Comparison of ENCODE assay signal across 9 cellular contexts in the genomic region with DNA sequence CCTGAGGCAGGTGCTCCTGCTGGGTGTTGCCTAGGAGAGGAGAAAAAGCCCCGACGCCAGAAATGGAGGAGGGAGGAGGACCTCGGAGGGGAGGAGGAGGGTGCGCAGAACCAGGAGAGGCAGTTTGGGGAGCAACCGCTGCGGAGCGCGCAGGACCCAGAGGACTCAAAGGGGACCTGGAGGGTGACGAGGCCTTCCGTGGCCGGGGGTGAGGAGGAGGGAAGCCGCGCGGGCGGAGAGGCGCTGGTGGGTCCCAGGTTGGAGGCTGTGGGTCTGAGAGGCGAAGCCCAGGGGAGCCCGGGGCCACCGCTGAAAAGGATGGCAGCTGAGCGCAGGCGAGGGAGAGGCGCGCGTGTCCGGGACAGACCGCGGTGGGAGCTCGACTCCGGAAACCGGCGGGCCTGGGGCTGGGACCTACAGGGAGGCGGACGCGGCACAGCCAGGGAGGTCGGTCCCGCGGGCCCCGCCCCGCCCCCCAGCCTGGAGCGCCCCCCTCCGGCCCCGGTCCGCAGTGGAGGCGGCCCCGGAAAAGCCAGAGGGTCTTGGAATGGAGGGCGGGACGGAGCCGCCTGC. TPM values are rescaled to one million over a fixed set of nuclear protein-coding genes. Genes with fewer than 3 reads are reported as not detected.
A peak's percentile ranks its signal among the peaks of the same experiment; 100 is the strongest.
DNase-seq lines count a peak whose midpoint lies in the region; ATAC-seq, FAIRE-seq and TF ChIP-seq lines count a peak whose summit lies in the region.
"Had no signal": no experiment of that assay in that cellular context is flagged by ENCODE, and none has a peak within 500 bp of the region (broad histone marks: within the 10 kb centered on the region; RNA-seq: fewer than 3 reads in every experiment).

No MANE protein-coding gene starts in this region.

- H3K9me3 Mint-ChIP-seq in H9: no peaks in the 10 kb centered on the region
- H3K9me3 Mint-ChIP-seq in activated naive CD4-positive, alpha-beta T cell treated with anti-CD3 and anti-CD28 coated beads, Interleukin-2, amount 50 U/mL, for 24 hours: no peaks in the 10 kb centered on the region
- H3K9me3 Mint-ChIP-seq in stimulated activated naive CD8-positive, alpha-beta T cell treated with anti-CD3 and anti-CD28 coated beads, Interleukin-15, amount 100 ng/mL, for 72 hours: no peaks in the 10 kb centered on the region

- H3K4me3 ChIP-seq in MG63 (peak overlapping the region; percentile 52), iPS-11a (ENCODE audit: low read depth, low read length) (peak overlapping the region; percentile 27)

- H2AFZ ChIP-seq in H9 (ENCODE audit: low read length): no peak overlapping the region

- no peak overlapping the region for H2BK15ac ChIP-seq in H9 (ENCODE audit: low read depth, low read length)

- H3K27ac Mint-ChIP-seq in H9: no peak overlapping the region
- no peak overlapping the region for H3K27ac Mint-ChIP-seq in activated naive CD4-positive, alpha-beta T cell treated with anti-CD3 and anti-CD28 coated beads, Interleukin-2, amount 50 U/mL, for 24 hours
- H3K27ac Mint-ChIP-seq in stimulated activated naive CD8-positive, alpha-beta T cell treated with anti-CD3 and anti-CD28 coated beads, Interleukin-15, amount 100 ng/mL, for 72 hours: peak overlapping the region; percentile 7 to 63

- no peaks in the 10 kb centered on the region for H3K9me3 ChIP-seq in H9 (ENCODE audit: control insufficient read depth, low read depth, low read length)
- no peaks in the 10 kb centered on the region for H3K9me3 ChIP-seq in MG63

- peaks cover 8% of the 10 kb centered on the region for H3K23me2 ChIP-seq in H9 (ENCODE audit: insufficient read length, low read depth, low read length, poor library complexity, severe bottlenecking)

- H3K9ac ChIP-seq in H9 (ENCODE audit: extremely low read depth, insufficient read length, low read length): no peak overlapping the region

- no peaks in the 10 kb centered on the region for H4K20me1 ChIP-seq in H9 (ENCODE audit: control insufficient read depth, insufficient read depth, insufficient read length)

- FAIRE-seq in D721Med (lab: Jason Lieb, UNC): no peak
- FAIRE-seq: endometrium had no signal

- no peak overlapping the region for H3K4ac ChIP-seq in H9 (ENCODE audit: low read depth, low read length)

- H3K4me3 Mint-ChIP-seq in H9: peak overlapping the region; percentile 71 to 86
- H3K4me3 Mint-ChIP-seq in activated naive CD4-positive, alpha-beta T cell treated with anti-CD3 and anti-CD28 coated beads, Interleukin-2, amount 50 U/mL, for 24 hours: peak overlapping the region; percentile 80
- H3K4me3 Mint-ChIP-seq in stimulated activated naive CD8-positive, alpha-beta T cell treated with anti-CD3 and anti-CD28 coated beads, Interleukin-15, amount 100 ng/mL, for 72 hours: peak overlapping the region; percentile 83 to 88

- TF ChIP-seq CTCF in H9 (conservative IDR thresholded peaks at IDR 0.05): peak; percentile 76
- TF ChIP-seq CTCF in D721Med (IDR thresholded peaks at IDR 0.05; ENCODE audit: insufficient read depth, missing control alignments): no peak

- DNase-seq in NCI-H2196 treated with DMSO at 0.1 percent for 48 hours (lab: John Stamatoyannopoulos, UW; ENCODE audit: unreplicated experiment) (peak; percentile 15), NCI-H2196 (lab: John Stamatoyannopoulos, UW; ENCODE audit: unreplicated experiment) (no peak), H9 (no peak), MG63 (peak; percentile 39), D721Med (ENCODE audit: insufficient read length, low spot score) (no peak)
- peak; percentile 66 for DNase-seq in stimulated activated naive CD8-positive, alpha-beta T cell treated with anti-CD3 and anti-CD28 coated beads, Interleukin-15, amount 100 ng/mL, for 72 hours

- H3K79me2 ChIP-seq in H9 (ENCODE audit: insufficient read depth, low read length): no peaks in the 10 kb centered on the region

- H4K8ac ChIP-seq in H9 (replicated peaks; ENCODE audit: insufficient read length, low read depth, low read length): no peak overlapping the region

- no peak overlapping the region for H2BK120ac ChIP-seq in H9 (ENCODE audit: low read depth, low read length, poor library complexity, severe bottlenecking)

- H3K56ac ChIP-seq in H9 (ENCODE audit: insufficient read length, low read depth, low read length): no peak overlapping the region

- H3K27me3 ChIP-seq in H9 (ENCODE audit: insufficient read depth, low read length) (peaks cover 6% of the 10 kb centered on the region; the same call in 1 of the 2 replicates), MG63 (no peaks in the 10 kb centered on the region)

- no peaks in the 10 kb centered on the region for H3K4me1 ChIP-seq in H9 (ENCODE audit: insufficient read depth, low read length)

- H3K36me3 ChIP-seq in MG63: no peaks in the 10 kb centered on the region

- no peaks in the 10 kb centered on the region for H3K79me1 ChIP-seq in H9 (ENCODE audit: insufficient read depth, low read depth, low read length, poor library complexity, severe bottlenecking)

- no CpG with 5 or more reads among the region's 48 CpGs for WGBS in H9 (ENCODE audit: extremely low coverage, insufficient read length, low lambda C conversion rate)

- no peak overlapping the region for H2BK20ac ChIP-seq in H9 (ENCODE audit: low read depth, low read length, poor library complexity, severe bottlenecking)

- H4K5ac ChIP-seq in H9 (ENCODE audit: insufficient read length, low read depth, low read length): no peak overlapping the region

- H3K36me3 Mint-ChIP-seq in H9 (ENCODE audit: insufficient read depth in 1 of 3, low read depth in 3 of 3): peaks cover 0 to 11% (median 8%) of the 10 kb centered on the region in 3 experiments; a peak in 5 of 7 replicates
- no peaks in the 10 kb centered on the region for H3K36me3 Mint-ChIP-seq in activated naive CD4-positive, alpha-beta T cell treated with anti-CD3 and anti-CD28 coated beads, Interleukin-2, amount 50 U/mL, for 24 hours

- H3K27me3 Mint-ChIP-seq in H9 (ENCODE audit: low read depth): peaks cover 69% of the 10 kb centered on the region
- peaks cover 4% of the 10 kb centered on the region for H3K27me3 Mint-ChIP-seq in activated naive CD4-positive, alpha-beta T cell treated with anti-CD3 and anti-CD28 coated beads, Interleukin-2, amount 50 U/mL, for 24 hours
- H3K27me3 Mint-ChIP-seq in stimulated activated naive CD8-positive, alpha-beta T cell treated with anti-CD3 and anti-CD28 coated beads, Interleukin-15, amount 100 ng/mL, for 72 hours: peaks cover 41% of the 10 kb centered on the region

- H3K18ac ChIP-seq in H9 (ENCODE audit: insufficient read length, low read depth, low read length): no peak overlapping the region

- peaks cover 12 to 17% of the 10 kb centered on the region in 2 experiments for H3K4me1 Mint-ChIP-seq in H9
- H3K4me1 Mint-ChIP-seq in activated naive CD4-positive, alpha-beta T cell treated with anti-CD3 and anti-CD28 coated beads, Interleukin-2, amount 50 U/mL, for 24 hours: peaks cover 18% of the 10 kb centered on the region
- H3K4me1 Mint-ChIP-seq in stimulated activated naive CD8-positive, alpha-beta T cell treated with anti-CD3 and anti-CD28 coated beads, Interleukin-15, amount 100 ng/mL, for 72 hours: peaks cover 46% of the 10 kb centered on the region

- H2BK12ac ChIP-seq in H9 (ENCODE audit: insufficient read length, low read depth, low read length): no peak overlapping the region

- H3K14ac ChIP-seq in H9 (ENCODE audit: insufficient read depth, low read length): no peak overlapping the region

- H3K27ac ChIP-seq in H9 (ENCODE audit: insufficient read length, low read depth, low read length): no peak overlapping the region

- ATAC-seq in stimulated activated naive CD8-positive, alpha-beta T cell treated with anti-CD3 and anti-CD28 coated beads, Interleukin-15, amount 100 ng/mL, for 72 hours: peak; percentile 41

- H2AK5ac ChIP-seq in H9 (ENCODE audit: insufficient read length, low read length): no peak overlapping the region

- H3K23ac ChIP-seq in H9 (ENCODE audit: insufficient read length, low read depth, low read length): no peak overlapping the region

- no peak overlapping the region for H4K91ac ChIP-seq in H9 (ENCODE audit: insufficient read length, low read depth, low read length)

- H3T11ph ChIP-seq in H9 (ENCODE audit: low read length): no peak overlapping the region

- no peak overlapping the region for H2BK5ac ChIP-seq in H9 (ENCODE audit: insufficient read length, low read length)

- peak overlapping the region; percentile 53 for H3K4me2 ChIP-seq in H9 (ENCODE audit: insufficient read depth, insufficient read length, low read length)

RNA-seq across cellular contexts. Expression of gene RNF223, which starts 15.1 kb away (rescaled TPM):
- not detected in 2 replicates for total RNA-seq in H9 (2021)
- total RNA-seq in MG63 (2014; rRNA removed; shearing (Covaris generic); ENCODE audit: low replicate concordance): not detected in 2 replicates

RNA-seq across cellular contexts. Expression of gene AGRN, which starts 39.1 kb away (rescaled TPM):
- total RNA-seq in H9 (2021): 173 and 175 TPM in 2 replicates
- 38.0 and 70.2 TPM in 2 replicates for total RNA-seq in MG63 (2014; rRNA removed; shearing (Covaris generic); ENCODE audit: low replicate concordance)

RNA-seq across cellular contexts. Expression of gene ISG15, which starts 45.7 kb away (rescaled TPM):
- total RNA-seq in H9 (2021): 39.7 and 40.8 TPM in 2 replicates
- total RNA-seq in MG63 (2014; rRNA removed; shearing (Covaris generic); ENCODE audit: low replicate concordance): 68.0 and 98.4 TPM in 2 replicates

RNA-seq across cellular contexts. Expression of gene C1orf159, which starts 56.9 kb away (rescaled TPM):
- 10.1 and 12.3 TPM in 2 replicates for total RNA-seq in H9 (2021)
- 7.3 and 18.2 TPM in 2 replicates for total RNA-seq in MG63 (2014; rRNA removed; shearing (Covaris generic); ENCODE audit: low replicate concordance)

RNA-seq across cellular contexts. Expression of gene HES4, which starts 59.1 kb away (rescaled TPM):
- total RNA-seq in H9 (2021): 3.7 and 4.0 TPM in 2 replicates
- 17.6 and 25.5 TPM in 2 replicates for total RNA-seq in MG63 (2014; rRNA removed; shearing (Covaris generic); ENCODE audit: low replicate concordance)

Comparison
In these comparisons a context has a peak if more than half of its experiments do, and no peak if none do; other contexts are left out.
1. DNase-seq: peak in NCI-H2196 treated with DMSO at 0.1 percent for 48 hours (single experiment), MG63 (single experiment) and stimulated activated naive CD8-positive, alpha-beta T cell treated with anti-CD3 and anti-CD28 coated beads, Interleukin-15, amount 100 ng/mL, for 72 hours (2 of 2); none in NCI-H2196 (single experiment), H9 (single experiment) and D721Med (single experiment).
2. H3K27ac Mint-ChIP-seq: peak in stimulated activated naive CD8-positive, alpha-beta T cell treated with anti-CD3 and anti-CD28 coated beads, Interleukin-15, amount 100 ng/mL, for 72 hours (2 of 2); none in H9 (0 of 3) and activated naive CD4-positive, alpha-beta T cell treated with anti-CD3 and anti-CD28 coated beads, Interleukin-2, amount 50 U/mL, for 24 hours (single experiment).
3. Peak in every context shown above with its lines, with median percentiles within 50 percentile points of each other: H3K4me3 Mint-ChIP-seq.